Comparison of ENCODE assay signal across 1 cellular context in the genomic region with DNA sequence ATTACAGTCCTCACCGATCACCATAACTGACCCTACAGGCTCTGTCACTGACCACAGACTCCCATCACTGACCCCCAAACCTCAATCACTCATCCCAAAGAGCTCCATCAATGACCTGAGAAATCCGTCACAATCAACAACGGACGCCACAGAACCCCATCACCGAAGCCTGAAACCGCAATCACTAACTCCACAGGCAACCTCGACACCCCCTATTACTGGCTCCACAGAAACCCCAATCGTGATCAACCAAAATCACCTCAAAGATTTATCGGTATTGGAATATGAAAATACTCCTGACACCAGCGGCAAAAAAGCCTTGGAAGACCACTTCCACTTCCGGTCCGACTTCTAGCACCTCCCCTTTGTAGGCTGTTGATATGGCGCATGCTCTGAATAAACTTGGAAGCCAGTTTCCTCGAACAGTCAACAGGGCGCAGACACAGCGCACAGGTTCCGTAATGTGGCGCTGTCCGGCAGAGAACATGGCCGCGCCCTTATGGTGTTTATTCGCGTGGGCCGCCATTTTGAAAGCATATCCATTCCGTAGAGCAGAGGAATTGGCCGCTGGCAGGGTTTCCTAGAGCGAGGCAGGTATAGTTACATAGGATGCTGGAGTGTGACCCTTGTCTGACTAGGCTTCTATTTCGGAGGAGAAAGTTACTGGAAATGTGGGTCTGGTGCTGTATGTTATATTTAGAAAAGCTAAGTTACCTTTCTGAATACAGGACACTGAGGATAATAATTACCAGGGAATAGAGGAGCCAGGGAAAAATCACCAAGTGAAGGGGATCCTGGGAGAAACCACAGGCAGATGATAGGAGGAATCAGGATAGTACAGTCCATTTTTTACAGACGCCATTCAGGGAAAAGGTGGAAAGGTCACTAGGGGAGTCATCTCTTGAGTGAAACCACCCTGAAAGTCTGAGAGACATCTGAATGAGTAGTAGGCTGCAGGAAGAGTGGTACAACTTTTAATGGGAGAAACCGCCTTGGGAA.
TF ChIP-seq lines count a peak whose summit lies in the region.

A gene (minus strand): TSS at position 328 of the 999 bp plus-strand sequence. CDS start 2,785 bp downstream, outside the sequence.

TF ChIP-seq in HepG2, 621 proteins besides CTCF, POLR2A, EP300 and RAD21 (continued from another document and continues in another):
- TF ChIP-seq, protein P1, sequence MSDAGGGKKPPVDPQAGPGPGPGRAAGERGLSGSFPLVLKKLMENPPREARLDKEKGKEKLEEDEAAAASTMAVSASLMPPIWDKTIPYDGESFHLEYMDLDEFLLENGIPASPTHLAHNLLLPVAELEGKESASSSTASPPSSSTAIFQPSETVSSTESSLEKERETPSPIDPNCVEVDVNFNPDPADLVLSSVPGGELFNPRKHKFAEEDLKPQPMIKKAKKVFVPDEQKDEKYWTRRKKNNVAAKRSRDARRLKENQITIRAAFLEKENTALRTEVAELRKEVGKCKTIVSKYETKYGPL (CRISPR knock-in tag; IDR thresholded peaks at IDR 0.05), result no peak
- TF ChIP-seq HNF4G (IDR thresholded peaks at IDR 0.05; ENCODE audit: borderline replicate concordance, low read depth, low read length) (no peak), HNF4G (CRISPR knock-in tag; IDR thresholded peaks at IDR 0.05; ENCODE audit: borderline replicate concordance, low read depth) (no peak), ZNF263 (CRISPR knock-in tag; IDR thresholded peaks at IDR 0.05) (no peak), SRSF1 (optimal IDR thresholded peaks at IDR 0.05; ENCODE audit: low read depth, low read length) (no peak), SKI (IDR thresholded peaks at IDR 0.05; ENCODE audit: partially characterized antibody) (no peak), TBX2 (CRISPR knock-in tag; IDR thresholded peaks at IDR 0.05; ENCODE audit: borderline replicate concordance) (no peak), NONO (IDR thresholded peaks at IDR 0.05) (no peak), NONO (CRISPR knock-in tag; conservative IDR thresholded peaks at IDR 0.05) (peak; percentile 65; the same call in 1 of the 2 replicates), ADNP (CRISPR knock-in tag; IDR thresholded peaks at IDR 0.05) (no peak), SMC3 (IDR thresholded peaks at IDR 0.05; ENCODE audit: low read length) (no peak), KMT2A (CRISPR knock-in tag; IDR thresholded peaks at IDR 0.05) (no peak; the same call in 1 of the 2 replicates), HNRNPK (IDR thresholded peaks at IDR 0.05; ENCODE audit: low read depth, low read length, poor library complexity, severe bottlenecking) (no peak), ELF1 (CRISPR knock-in tag; IDR thresholded peaks at IDR 0.05) (peak; percentile 90), HDAC1 (CRISPR knock-in tag; IDR thresholded peaks at IDR 0.05) (no peak; the same call in 1 of the 2 replicates), KLF11 (CRISPR knock-in tag; IDR thresholded peaks at IDR 0.05) (no peak), RBFOX2 (IDR thresholded peaks at IDR 0.05; ENCODE audit: low read depth, low read length) (no peak), SIN3B (IDR thresholded peaks at IDR 0.05; ENCODE audit: low read length) (no peak), MIER3 (CRISPR knock-in tag; IDR thresholded peaks at IDR 0.05; ENCODE audit: borderline replicate concordance) (0 out of 2 replicates have a peak, but pooled peaks have one; percentile 45), JUNB (CRISPR knock-in tag; IDR thresholded peaks at IDR 0.05; ENCODE audit: borderline replicate concordance) (no peak), ZSCAN25 (CRISPR knock-in tag; IDR thresholded peaks at IDR 0.05) (no peak), SAFB2 (CRISPR knock-in tag; IDR thresholded peaks at IDR 0.05; ENCODE audit: borderline replicate concordance, low read depth) (no peak), PHF21A (CRISPR knock-in tag; IDR thresholded peaks at IDR 0.05) (no peak), SRSF4 (IDR thresholded peaks at IDR 0.05; ENCODE audit: low read depth, low read length, poor library complexity, severe bottlenecking) (no peak), BCL6 (CRISPR knock-in tag; IDR thresholded peaks at IDR 0.05) (peak; percentile 75), ZNF703 (CRISPR knock-in tag; IDR thresholded peaks at IDR 0.05; ENCODE audit: borderline replicate concordance) (no peak)
- TF ChIP-seq, protein P2, sequence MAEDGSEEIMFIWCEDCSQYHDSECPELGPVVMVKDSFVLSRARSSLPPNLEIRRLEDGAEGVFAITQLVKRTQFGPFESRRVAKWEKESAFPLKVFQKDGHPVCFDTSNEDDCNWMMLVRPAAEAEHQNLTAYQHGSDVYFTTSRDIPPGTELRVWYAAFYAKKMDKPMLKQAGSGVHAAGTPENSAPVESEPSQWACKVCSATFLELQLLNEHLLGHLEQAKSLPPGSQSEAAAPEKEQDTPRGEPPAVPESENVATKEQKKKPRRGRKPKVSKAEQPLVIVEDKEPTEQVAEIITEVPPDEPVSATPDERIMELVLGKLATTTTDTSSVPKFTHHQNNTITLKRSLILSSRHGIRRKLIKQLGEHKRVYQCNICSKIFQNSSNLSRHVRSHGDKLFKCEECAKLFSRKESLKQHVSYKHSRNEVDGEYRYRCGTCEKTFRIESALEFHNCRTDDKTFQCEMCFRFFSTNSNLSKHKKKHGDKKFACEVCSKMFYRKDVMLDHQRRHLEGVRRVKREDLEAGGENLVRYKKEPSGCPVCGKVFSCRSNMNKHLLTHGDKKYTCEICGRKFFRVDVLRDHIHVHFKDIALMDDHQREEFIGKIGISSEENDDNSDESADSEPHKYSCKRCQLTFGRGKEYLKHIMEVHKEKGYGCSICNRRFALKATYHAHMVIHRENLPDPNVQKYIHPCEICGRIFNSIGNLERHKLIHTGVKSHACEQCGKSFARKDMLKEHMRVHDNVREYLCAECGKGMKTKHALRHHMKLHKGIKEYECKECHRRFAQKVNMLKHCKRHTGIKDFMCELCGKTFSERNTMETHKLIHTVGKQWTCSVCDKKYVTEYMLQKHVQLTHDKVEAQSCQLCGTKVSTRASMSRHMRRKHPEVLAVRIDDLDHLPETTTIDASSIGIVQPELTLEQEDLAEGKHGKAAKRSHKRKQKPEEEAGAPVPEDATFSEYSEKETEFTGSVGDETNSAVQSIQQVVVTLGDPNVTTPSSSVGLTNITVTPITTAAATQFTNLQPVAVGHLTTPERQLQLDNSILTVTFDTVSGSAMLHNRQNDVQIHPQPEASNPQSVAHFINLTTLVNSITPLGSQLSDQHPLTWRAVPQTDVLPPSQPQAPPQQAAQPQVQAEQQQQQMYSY (CRISPR knock-in tag; IDR thresholded peaks at IDR 0.05), result no peak
- TF ChIP-seq, protein P3, sequence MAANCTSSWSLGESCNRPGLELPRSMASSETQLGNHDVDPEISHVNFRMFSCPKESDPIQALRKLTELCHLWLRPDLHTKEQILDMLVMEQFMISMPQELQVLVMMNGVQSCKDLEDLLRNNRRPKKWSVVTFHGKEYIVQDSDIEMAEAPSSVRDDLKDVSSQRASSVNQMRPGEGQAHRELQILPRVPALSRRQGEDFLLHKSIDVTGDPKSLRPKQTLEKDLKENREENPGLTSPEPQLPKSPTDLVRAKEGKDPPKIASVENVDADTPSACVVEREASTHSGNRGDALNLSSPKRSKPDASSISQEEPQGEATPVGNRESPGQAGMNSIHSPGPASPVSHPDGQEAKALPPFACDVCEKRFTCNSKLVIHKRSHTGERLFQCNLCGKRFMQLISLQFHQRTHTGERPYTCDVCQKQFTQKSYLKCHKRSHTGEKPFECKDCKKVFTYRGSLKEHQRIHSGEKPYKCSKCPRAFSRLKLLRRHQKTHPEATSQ (CRISPR knock-in tag; IDR thresholded peaks at IDR 0.05; ENCODE audit: borderline replicate concordance), result peak; percentile 42; the same call in 1 of the 2 replicates
- TF ChIP-seq, protein P4, sequence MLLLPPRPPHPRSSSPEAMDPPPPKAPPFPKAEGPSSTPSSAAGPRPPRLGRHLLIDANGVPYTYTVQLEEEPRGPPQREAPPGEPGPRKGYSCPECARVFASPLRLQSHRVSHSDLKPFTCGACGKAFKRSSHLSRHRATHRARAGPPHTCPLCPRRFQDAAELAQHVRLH (CRISPR knock-in tag; IDR thresholded peaks at IDR 0.05; ENCODE audit: borderline replicate concordance, low read depth), result no peak
- TF ChIP-seq, protein P5, sequence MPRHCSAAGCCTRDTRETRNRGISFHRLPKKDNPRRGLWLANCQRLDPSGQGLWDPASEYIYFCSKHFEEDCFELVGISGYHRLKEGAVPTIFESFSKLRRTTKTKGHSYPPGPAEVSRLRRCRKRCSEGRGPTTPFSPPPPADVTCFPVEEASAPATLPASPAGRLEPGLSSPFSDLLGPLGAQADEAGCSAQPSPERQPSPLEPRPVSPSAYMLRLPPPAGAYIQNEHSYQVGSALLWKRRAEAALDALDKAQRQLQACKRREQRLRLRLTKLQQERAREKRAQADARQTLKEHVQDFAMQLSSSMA (CRISPR knock-in tag; IDR thresholded peaks at IDR 0.05), result peak; percentile 44; the same call in 1 of the 2 replicates
- TF ChIP-seq, protein P6, sequence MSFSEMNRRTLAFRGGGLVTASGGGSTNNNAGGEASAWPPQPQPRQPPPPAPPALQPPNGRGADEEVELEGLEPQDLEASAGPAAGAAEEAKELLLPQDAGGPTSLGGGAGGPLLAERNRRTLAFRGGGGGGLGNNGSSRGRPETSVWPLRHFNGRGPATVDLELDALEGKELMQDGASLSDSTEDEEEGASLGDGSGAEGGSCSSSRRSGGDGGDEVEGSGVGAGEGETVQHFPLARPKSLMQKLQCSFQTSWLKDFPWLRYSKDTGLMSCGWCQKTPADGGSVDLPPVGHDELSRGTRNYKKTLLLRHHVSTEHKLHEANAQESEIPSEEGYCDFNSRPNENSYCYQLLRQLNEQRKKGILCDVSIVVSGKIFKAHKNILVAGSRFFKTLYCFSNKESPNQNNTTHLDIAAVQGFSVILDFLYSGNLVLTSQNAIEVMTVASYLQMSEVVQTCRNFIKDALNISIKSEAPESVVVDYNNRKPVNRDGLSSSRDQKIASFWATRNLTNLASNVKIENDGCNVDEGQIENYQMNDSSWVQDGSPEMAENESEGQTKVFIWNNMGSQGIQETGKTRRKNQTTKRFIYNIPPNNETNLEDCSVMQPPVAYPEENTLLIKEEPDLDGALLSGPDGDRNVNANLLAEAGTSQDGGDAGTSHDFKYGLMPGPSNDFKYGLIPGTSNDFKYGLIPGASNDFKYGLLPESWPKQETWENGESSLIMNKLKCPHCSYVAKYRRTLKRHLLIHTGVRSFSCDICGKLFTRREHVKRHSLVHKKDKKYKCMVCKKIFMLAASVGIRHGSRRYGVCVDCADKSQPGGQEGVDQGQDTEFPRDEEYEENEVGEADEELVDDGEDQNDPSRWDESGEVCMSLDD (CRISPR knock-in tag; IDR thresholded peaks at IDR 0.05; ENCODE audit: borderline replicate concordance), result no peak
- TF ChIP-seq, protein P7, sequence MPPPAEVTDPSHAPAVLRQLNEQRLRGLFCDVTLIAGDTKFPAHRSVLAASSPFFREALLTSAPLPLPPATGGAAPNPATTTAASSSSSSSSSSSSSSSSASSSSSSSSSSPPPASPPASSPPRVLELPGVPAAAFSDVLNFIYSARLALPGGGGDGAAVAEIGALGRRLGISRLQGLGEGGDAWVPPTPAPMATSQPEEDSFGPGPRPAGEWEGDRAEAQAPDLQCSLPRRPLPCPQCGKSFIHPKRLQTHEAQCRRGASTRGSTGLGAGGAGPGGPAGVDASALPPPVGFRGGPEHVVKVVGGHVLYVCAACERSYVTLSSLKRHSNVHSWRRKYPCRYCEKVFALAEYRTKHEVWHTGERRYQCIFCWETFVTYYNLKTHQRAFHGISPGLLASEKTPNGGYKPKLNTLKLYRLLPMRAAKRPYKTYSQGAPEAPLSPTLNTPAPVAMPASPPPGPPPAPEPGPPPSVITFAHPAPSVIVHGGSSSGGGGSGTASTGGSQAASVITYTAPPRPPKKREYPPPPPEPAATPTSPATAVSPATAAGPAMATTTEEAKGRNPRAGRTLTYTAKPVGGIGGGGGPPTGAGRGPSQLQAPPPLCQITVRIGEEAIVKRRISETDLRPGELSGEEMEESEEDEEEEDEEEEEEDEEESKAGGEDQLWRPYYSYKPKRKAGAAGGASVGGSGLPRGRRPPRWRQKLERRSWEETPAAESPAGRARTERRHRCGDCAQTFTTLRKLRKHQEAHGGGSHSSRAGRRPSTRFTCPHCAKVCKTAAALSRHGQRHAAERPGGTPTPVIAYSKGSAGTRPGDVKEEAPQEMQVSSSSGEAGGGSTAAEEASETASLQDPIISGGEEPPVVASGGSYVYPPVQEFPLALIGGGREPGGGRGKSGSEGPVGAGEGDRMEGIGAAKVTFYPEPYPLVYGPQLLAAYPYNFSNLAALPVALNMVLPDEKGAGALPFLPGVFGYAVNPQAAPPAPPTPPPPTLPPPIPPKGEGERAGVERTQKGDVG (CRISPR knock-in tag; IDR thresholded peaks at IDR 0.05; ENCODE audit: borderline replicate concordance), result no peak
- TF ChIP-seq, protein P8, sequence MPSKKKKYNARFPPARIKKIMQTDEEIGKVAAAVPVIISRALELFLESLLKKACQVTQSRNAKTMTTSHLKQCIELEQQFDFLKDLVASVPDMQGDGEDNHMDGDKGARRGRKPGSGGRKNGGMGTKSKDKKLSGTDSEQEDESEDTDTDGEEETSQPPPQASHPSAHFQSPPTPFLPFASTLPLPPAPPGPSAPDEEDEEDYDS (CRISPR knock-in tag; IDR thresholded peaks at IDR 0.05), result peak; percentile 30; the same call in 1 of the 2 replicates
- TF ChIP-seq, protein P9, sequence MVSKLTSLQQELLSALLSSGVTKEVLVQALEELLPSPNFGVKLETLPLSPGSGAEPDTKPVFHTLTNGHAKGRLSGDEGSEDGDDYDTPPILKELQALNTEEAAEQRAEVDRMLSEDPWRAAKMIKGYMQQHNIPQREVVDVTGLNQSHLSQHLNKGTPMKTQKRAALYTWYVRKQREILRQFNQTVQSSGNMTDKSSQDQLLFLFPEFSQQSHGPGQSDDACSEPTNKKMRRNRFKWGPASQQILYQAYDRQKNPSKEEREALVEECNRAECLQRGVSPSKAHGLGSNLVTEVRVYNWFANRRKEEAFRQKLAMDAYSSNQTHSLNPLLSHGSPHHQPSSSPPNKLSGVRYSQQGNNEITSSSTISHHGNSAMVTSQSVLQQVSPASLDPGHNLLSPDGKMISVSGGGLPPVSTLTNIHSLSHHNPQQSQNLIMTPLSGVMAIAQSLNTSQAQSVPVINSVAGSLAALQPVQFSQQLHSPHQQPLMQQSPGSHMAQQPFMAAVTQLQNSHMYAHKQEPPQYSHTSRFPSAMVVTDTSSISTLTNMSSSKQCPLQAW (CRISPR knock-in tag; IDR thresholded peaks at IDR 0.05), result 0 out of 2 replicates have a peak, but pooled peaks have one; percentile 34
- TF ChIP-seq, protein P10, sequence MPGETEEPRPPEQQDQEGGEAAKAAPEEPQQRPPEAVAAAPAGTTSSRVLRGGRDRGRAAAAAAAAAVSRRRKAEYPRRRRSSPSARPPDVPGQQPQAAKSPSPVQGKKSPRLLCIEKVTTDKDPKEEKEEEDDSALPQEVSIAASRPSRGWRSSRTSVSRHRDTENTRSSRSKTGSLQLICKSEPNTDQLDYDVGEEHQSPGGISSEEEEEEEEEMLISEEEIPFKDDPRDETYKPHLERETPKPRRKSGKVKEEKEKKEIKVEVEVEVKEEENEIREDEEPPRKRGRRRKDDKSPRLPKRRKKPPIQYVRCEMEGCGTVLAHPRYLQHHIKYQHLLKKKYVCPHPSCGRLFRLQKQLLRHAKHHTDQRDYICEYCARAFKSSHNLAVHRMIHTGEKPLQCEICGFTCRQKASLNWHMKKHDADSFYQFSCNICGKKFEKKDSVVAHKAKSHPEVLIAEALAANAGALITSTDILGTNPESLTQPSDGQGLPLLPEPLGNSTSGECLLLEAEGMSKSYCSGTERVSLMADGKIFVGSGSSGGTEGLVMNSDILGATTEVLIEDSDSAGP (CRISPR knock-in tag; IDR thresholded peaks at IDR 0.05; ENCODE audit: borderline replicate concordance), result peak; percentile 42; the same call in 1 of the 2 replicates
- TF ChIP-seq, protein P11, sequence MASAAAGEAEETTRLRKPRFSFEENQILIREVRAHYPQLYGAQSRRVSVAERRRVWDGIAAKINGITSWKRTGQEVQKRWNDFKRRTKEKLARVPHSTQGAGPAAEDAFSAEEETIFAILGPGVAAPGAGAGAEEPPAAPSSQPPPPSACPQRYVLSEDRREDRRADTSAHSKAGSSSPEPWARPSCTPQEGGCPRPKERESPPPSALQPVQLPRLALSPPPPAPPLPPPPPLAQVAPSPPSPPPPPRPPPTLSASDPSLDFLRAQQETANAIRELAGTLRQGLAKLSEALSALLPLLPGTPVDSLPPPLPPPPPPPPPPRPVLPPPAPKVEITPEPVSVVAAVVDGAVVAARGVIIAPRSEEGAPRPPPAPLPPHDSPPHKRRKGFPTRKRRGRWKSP (CRISPR knock-in tag; IDR thresholded peaks at IDR 0.05), result peak; percentile 69; the same call in 1 of the 2 replicates
